1 cellular context compared by ENCODE assay signal in genomic region chr20:50681359-50682064, GRCh38.
TF ChIP-seq lines count a peak whose summit lies in the region.

No MANE protein-coding gene starts in this region.

TF ChIP-seq in HepG2, 621 proteins besides CTCF, POLR2A, EP300 and RAD21 (continued from another document):
- TF ChIP-seq ZNF629 (CRISPR knock-in tag; conservative IDR thresholded peaks at IDR 0.05): peak; percentile 93
- TF ChIP-seq TEAD3 (CRISPR knock-in tag; optimal IDR thresholded peaks at IDR 0.05; ENCODE audit: borderline replicate concordance): peak; percentile 48
- no peak for TF ChIP-seq ZNF670 (CRISPR knock-in tag; IDR thresholded peaks at IDR 0.05; ENCODE audit: borderline replicate concordance)
- peak; percentile 53; the same call in 1 of the 2 replicates for TF ChIP-seq ZNF768 (CRISPR knock-in tag; IDR thresholded peaks at IDR 0.05)
- no peak for TF ChIP-seq KDM1A (CRISPR knock-in tag; IDR thresholded peaks at IDR 0.05)
- TF ChIP-seq HNF1A (IDR thresholded peaks at IDR 0.05; ENCODE audit: low read depth): 0 out of 2 replicates have a peak, but pooled peaks have one; percentile 18
- TF ChIP-seq HNF1A (CRISPR knock-in tag; IDR thresholded peaks at IDR 0.05; ENCODE audit: borderline replicate concordance): 0 out of 2 replicates have a peak, but pooled peaks have one; percentile 43
- TF ChIP-seq RCOR2 (CRISPR knock-in tag; IDR thresholded peaks at IDR 0.05): 0 out of 2 replicates have a peak, but pooled peaks have one; percentile 40
- 0 out of 2 replicates have a peak, but pooled peaks have one; percentile 13 for TF ChIP-seq PITX1 (CRISPR knock-in tag; IDR thresholded peaks at IDR 0.05)
- no peak for TF ChIP-seq ELK4 (CRISPR knock-in tag; IDR thresholded peaks at IDR 0.05; ENCODE audit: borderline replicate concordance)
TF ChIP-seq in HepG2: peak in this region for 12.
